In genomic region chr2:178525460-178525859, GRCh38 we compare ENCODE assay signal across 7 cellular contexts. TPM values are rescaled to one million over a fixed set of nuclear protein-coding genes. Genes with fewer than 3 reads are reported as not detected.
A peak's percentile ranks its signal among the peaks of the same experiment; 100 is the strongest.
DNase-seq lines count a peak whose midpoint lies in the region; ATAC-seq, FAIRE-seq and TF ChIP-seq lines count a peak whose summit lies in the region.
"Not testable (repeated sequence)": the region's sequence is repeated elsewhere in the genome, so short reads cannot be mapped to it uniquely, and the experiment has no call there.

No MANE protein-coding gene starts in this region.

- H3K4me3 Mint-ChIP-seq in activated CD4-positive, alpha-beta T cell treated with anti-CD3 and anti-CD28 coated beads, Interleukin-2, amount 10 ng/mL, durations not matched to agents 24 days and 14 days, result peak overlapping the region; percentile 39
- H3K4me3 Mint-ChIP-seq in activated T-helper 1 cell treated with anti-CD3 and anti-CD28 coated beads, Interleukin-12 subunit alpha, Interleukin-12 subunit beta, Interleukin-2, Interleukin-4 antibody, amounts not matched to agents 30 ng/mL and 10 ng/mL and 1 ng/mL, durations not matched to agents 14 hours and 24 hours and 36 hours, result peak overlapping the region; percentile 25
- H3K4me3 Mint-ChIP-seq in naive thymus-derived CD8-positive, alpha-beta T cell, result peak overlapping the region in 6 of 10 donors; percentile 1 to 55 (median 21)
- H3K4me3 Mint-ChIP-seq in neural progenitor cell, result peak overlapping the region; percentile 54
- H3K4me3 Mint-ChIP-seq in type B pancreatic cell, result peak overlapping the region; percentile 68

- H3K36me3 Mint-ChIP-seq in activated CD4-positive, alpha-beta T cell treated with anti-CD3 and anti-CD28 coated beads, Interleukin-2, amount 10 ng/mL, durations not matched to agents 24 days and 14 days (ENCODE audit: low read depth), result peaks cover 27% of the 10 kb centered on the region
- H3K36me3 Mint-ChIP-seq in activated T-helper 1 cell treated with anti-CD3 and anti-CD28 coated beads, Interleukin-12 subunit alpha, Interleukin-12 subunit beta, Interleukin-2, Interleukin-4 antibody, amounts not matched to agents 30 ng/mL and 10 ng/mL and 1 ng/mL, durations not matched to agents 14 hours and 24 hours and 36 hours (ENCODE audit: low read depth), result not testable (repeated sequence)
- peaks cover 5 to 33% (median 17%) of the 10 kb centered on the region in 3 donors for H3K36me3 Mint-ChIP-seq in naive thymus-derived CD8-positive, alpha-beta T cell
- H3K36me3 Mint-ChIP-seq in neural progenitor cell (peaks cover 12% of the 10 kb centered on the region), type B pancreatic cell (peaks cover 17% of the 10 kb centered on the region)

- not testable (repeated sequence) for ATAC-seq in K562; naive thymus-derived CD8-positive, alpha-beta T cell

- H3F3A ChIP-seq in neural progenitor cell (ENCODE audit: low read depth), result not testable (repeated sequence)

- BruUV-seq in K562 (replicated peaks; lab: Mats Ljungman, UMichigan), result not testable (repeated sequence)

- not testable (repeated sequence) for TF ChIP-seq RAD21 in K562 (CRISPR knock-in tag; conservative IDR thresholded peaks at IDR 0.05 in 1 of 2, IDR thresholded peaks at IDR 0.05 in 1 of 2)

- TF ChIP-seq EP300 in K562 (IDR thresholded peaks at IDR 0.05; ENCODE audit: low read length), result not testable (repeated sequence)

- not testable (repeated sequence) for H3K9me3 ChIP-seq in K562 (replicated peaks; ENCODE audit: control insufficient read depth, insufficient read depth, low read depth, low read length); neural progenitor cell (ENCODE audit: low read depth)

- H3K4me1 Mint-ChIP-seq in activated CD4-positive, alpha-beta T cell treated with anti-CD3 and anti-CD28 coated beads, Interleukin-2, amount 10 ng/mL, durations not matched to agents 24 days and 14 days, result peaks cover 43% of the 10 kb centered on the region
- peaks cover 53% of the 10 kb centered on the region for H3K4me1 Mint-ChIP-seq in activated T-helper 1 cell treated with anti-CD3 and anti-CD28 coated beads, Interleukin-12 subunit alpha, Interleukin-12 subunit beta, Interleukin-2, Interleukin-4 antibody, amounts not matched to agents 30 ng/mL and 10 ng/mL and 1 ng/mL, durations not matched to agents 14 hours and 24 hours and 36 hours (ENCODE audit: low read depth)
- H3K4me1 Mint-ChIP-seq in naive thymus-derived CD8-positive, alpha-beta T cell, result peaks cover 11 to 48% (median 42%) of the 10 kb centered on the region in 4 donors
- peaks cover 11% of the 10 kb centered on the region for H3K4me1 Mint-ChIP-seq in neural progenitor cell
- peaks cover 14% of the 10 kb centered on the region for H3K4me1 Mint-ChIP-seq in type B pancreatic cell (ENCODE audit: unreplicated experiment)

- not testable (repeated sequence) for H3K36me3 ChIP-seq in K562 (ENCODE audit: control insufficient read depth, insufficient read depth, low read length); neural progenitor cell

- not testable (repeated sequence) for H3K9me3 Mint-ChIP-seq in activated CD4-positive, alpha-beta T cell treated with anti-CD3 and anti-CD28 coated beads, Interleukin-2, amount 10 ng/mL, durations not matched to agents 24 days and 14 days; activated T-helper 1 cell treated with anti-CD3 and anti-CD28 coated beads, Interleukin-12 subunit alpha, Interleukin-12 subunit beta, Interleukin-2, Interleukin-4 antibody, amounts not matched to agents 30 ng/mL and 10 ng/mL and 1 ng/mL, durations not matched to agents 14 hours and 24 hours and 36 hours; neural progenitor cell; type B pancreatic cell
- H3K9me3 Mint-ChIP-seq in naive thymus-derived CD8-positive, alpha-beta T cell, result peaks cover 0 to 11% (median 0%) of the 10 kb centered on the region in 9 donors

- DNase-seq in NB4 (ENCODE audit: low read depth); activated CD4-positive, alpha-beta T cell treated with anti-CD3 and anti-CD28 coated beads, Interleukin-2, amount 10 ng/mL, durations not matched to agents 24 days and 14 days; activated T-helper 1 cell treated with anti-CD3 and anti-CD28 coated beads, Interleukin-12 subunit alpha, Interleukin-12 subunit beta, Interleukin-2, Interleukin-4 antibody, amounts not matched to agents 30 ng/mL and 10 ng/mL and 1 ng/mL, durations not matched to agents 14 hours and 24 hours and 36 hours (ENCODE audit: low spot score); K562 (ENCODE audit: extremely low read depth in 1 of 4, low spot score in 3 of 4); naive thymus-derived CD8-positive, alpha-beta T cell; neural progenitor cell (ENCODE audit: low spot score); type B pancreatic cell (ENCODE audit: extremely low spot score, unreplicated experiment): not testable (repeated sequence)

- FAIRE-seq in K562 (lab: Jason Lieb, UNC), result not testable (repeated sequence)

- 82% methylated on average over 1 of the region's 1 CpG for WGBS in K562 (ENCODE audit: insufficient coverage, low coverage, missing lambda C conversion rate)

- TF ChIP-seq POLR2A in NB4 (IDR thresholded peaks at IDR 0.05; ENCODE audit: extremely low read depth, insufficient read length); K562 (conservative IDR thresholded peaks at IDR 0.05): not testable (repeated sequence)

- not testable (repeated sequence) for H3K27me3 ChIP-seq in K562 (ENCODE audit: control insufficient read depth in 2 of 2, insufficient read depth in 2 of 2, low read length in 2 of 2); neural progenitor cell

- in situ Hi-C loops in K562 (cut with MboI), result not testable (repeated sequence)

- H3K4me3 ChIP-seq in NB4 (ENCODE audit: low read depth, low read length), result peak overlapping the region; percentile 17
- not testable (repeated sequence) for H3K4me3 ChIP-seq in K562, neural progenitor cell

- H3K27ac Mint-ChIP-seq in activated CD4-positive, alpha-beta T cell treated with anti-CD3 and anti-CD28 coated beads, Interleukin-2, amount 10 ng/mL, durations not matched to agents 24 days and 14 days; activated T-helper 1 cell treated with anti-CD3 and anti-CD28 coated beads, Interleukin-12 subunit alpha, Interleukin-12 subunit beta, Interleukin-2, Interleukin-4 antibody, amounts not matched to agents 30 ng/mL and 10 ng/mL and 1 ng/mL, durations not matched to agents 14 hours and 24 hours and 36 hours; neural progenitor cell; type B pancreatic cell: not testable (repeated sequence)
- H3K27ac Mint-ChIP-seq in naive thymus-derived CD8-positive, alpha-beta T cell, result peak overlapping the region in 6 of 10 donors; percentile 7 to 71 (median 38)

- not testable (repeated sequence) for H2AFZ ChIP-seq in K562 (ENCODE audit: low read depth, low read length); neural progenitor cell (replicated peaks)

- H3K4me1 ChIP-seq in K562 (replicated peaks in 1 of 2; ENCODE audit: control insufficient read depth in 2 of 2, insufficient read depth in 2 of 2, low read length in 2 of 2); neural progenitor cell: not testable (repeated sequence)

- POLR2A ChIA-PET in K562 (lab: Yijun Ruan, JAX), result interaction anchor here (0.6 kb wide), 1 partner anchor 9 kb away, joined by 3 read pairs; no protein-coding TSS in a partner anchor
- POLR2A ChIA-PET in naive thymus-derived CD8-positive, alpha-beta T cell (lab: Charles Lee), result not testable (repeated sequence)

- intact Hi-C loops in activated CD4-positive, alpha-beta T cell treated with anti-CD3 and anti-CD28 coated beads, Interleukin-2, amount 10 ng/mL, durations not matched to agents 24 days and 14 days (cut with micrococcal nuclease); activated T-helper 1 cell treated with anti-CD3 and anti-CD28 coated beads, Interleukin-12 subunit alpha, Interleukin-12 subunit beta, Interleukin-2, Interleukin-4 antibody, amounts not matched to agents 30 ng/mL and 10 ng/mL and 1 ng/mL, durations not matched to agents 14 hours and 24 hours and 36 hours (cut with micrococcal nuclease); K562 (cut with micrococcal nuclease): not testable (repeated sequence)

- not testable (repeated sequence) for TF ChIP-seq CTCF in NB4 (IDR thresholded peaks at IDR 0.05; ENCODE audit: low read depth, low read length); K562 (IDR thresholded peaks at IDR 0.05 in 2 of 3, conservative IDR thresholded peaks at IDR 0.05 in 1 of 3; ENCODE audit: insufficient read depth in 2 of 3, low read depth in 1 of 3, low read length in 3 of 3); neural progenitor cell (IDR thresholded peaks at IDR 0.05); type B pancreatic cell (conservative IDR thresholded peaks at IDR 0.05)

- H4K20me1 ChIP-seq in K562 (replicated peaks; ENCODE audit: control insufficient read depth, insufficient read depth, low read length), result not testable (repeated sequence)
- peaks cover 13% of the 10 kb centered on the region for H4K20me1 ChIP-seq in neural progenitor cell (ENCODE audit: low read depth)

- H3K27me3 Mint-ChIP-seq in activated CD4-positive, alpha-beta T cell treated with anti-CD3 and anti-CD28 coated beads, Interleukin-2, amount 10 ng/mL, durations not matched to agents 24 days and 14 days; activated T-helper 1 cell treated with anti-CD3 and anti-CD28 coated beads, Interleukin-12 subunit alpha, Interleukin-12 subunit beta, Interleukin-2, Interleukin-4 antibody, amounts not matched to agents 30 ng/mL and 10 ng/mL and 1 ng/mL, durations not matched to agents 14 hours and 24 hours and 36 hours (ENCODE audit: insufficient read depth); naive thymus-derived CD8-positive, alpha-beta T cell; neural progenitor cell (ENCODE audit: insufficient read depth, low read depth); type B pancreatic cell: not testable (repeated sequence)

- peaks cover 65% of the 10 kb centered on the region for H3K79me2 ChIP-seq in K562 (ENCODE audit: control insufficient read depth, insufficient read depth, low read length)
- peaks cover 71% of the 10 kb centered on the region for H3K79me2 ChIP-seq in neural progenitor cell (ENCODE audit: low read depth)

- not testable (repeated sequence) for H3K9ac ChIP-seq in K562 (ENCODE audit: insufficient read depth in 1 of 2, low read depth in 2 of 2, low read length in 2 of 2); neural progenitor cell

- not testable (repeated sequence) for H3K27ac ChIP-seq in K562 (ENCODE audit: extremely low read depth, low read depth, low read length); neural progenitor cell

- not testable (repeated sequence) for H3K4me2 ChIP-seq in K562 (ENCODE audit: insufficient read depth, low read length); neural progenitor cell

- CTCF ChIA-PET in K562 (lab: Yijun Ruan, JAX; ENCODE audit: low intra/inter-chr PET ratio), result not testable (repeated sequence)

- H3K9me1 ChIP-seq in K562 (ENCODE audit: control insufficient read depth, insufficient read depth, low read length), result not testable (repeated sequence)

RNA-seq across cellular contexts. Expression of gene PLEKHA3, which starts 45.2 kb away (rescaled TPM):
- total RNA-seq in activated CD4-positive, alpha-beta T cell treated with anti-CD3 and anti-CD28 coated beads, Interleukin-2, amount 10 ng/mL, durations not matched to agents 24 days and 14 days, result 28.0 and 35.4 TPM in 2 replicates
- 31.6 and 35.8 TPM in 2 replicates for total RNA-seq in activated T-helper 1 cell treated with anti-CD3 and anti-CD28 coated beads, Interleukin-12 subunit alpha, Interleukin-12 subunit beta, Interleukin-2, Interleukin-4 antibody, amounts not matched to agents 30 ng/mL and 10 ng/mL and 1 ng/mL, durations not matched to agents 14 hours and 24 hours and 36 hours
- 7.1 and 8.8 TPM in 2 replicates for total RNA-seq in K562 (2011; cell fraction: chromatin; rRNA removed; ENCODE audit: low replicate concordance)
- 2.8 and 2.9 TPM in 2 replicates for total RNA-seq in K562 (2011; cell fraction: nucleolus; rRNA removed)
- total RNA-seq in K562 (2011; cell fraction: nucleoplasm; rRNA removed), result 6.7 and 16.4 TPM in 2 replicates
- 6.4 and 6.9 TPM in 2 replicates for total RNA-seq in K562 (2014; rRNA removed)
- total RNA-seq in K562 (2014; rRNA removed; fragmentation: Illumina TruSeq; extraction: Trizol), result 11.7 and 18.5 TPM in 2 replicates
- 8.4 and 10.5 TPM in 2 replicates for total RNA-seq in K562 (2015; rRNA removed; fragmentation: Illumina TruSeq; extraction: Trizol)
- total RNA-seq in K562 (2021), result 19.6 and 23.4 TPM in 2 replicates
- polyA plus RNA-seq in K562 (2011; rRNA removed), result 14.9 and 21.8 TPM in 2 replicates
- polyA plus RNA-seq in K562 (2011; cell fraction: cytosol; rRNA removed), result 1.6 and 2.8 TPM in 2 replicates
- polyA plus RNA-seq in K562 (2011; cell fraction: nucleus; rRNA removed), result 3.7 and 7.0 TPM in 2 replicates
- polyA plus RNA-seq in K562 (2012), result 6.8 and 7.4 TPM in 2 replicates
- 6.8 and 8.8 TPM in 2 replicates for polyA plus RNA-seq in K562 (2014; fragmentation: Illumina TruSeq; extraction: Trizol)
- polyA plus RNA-seq in K562 (2014; fragmentation: Nextera tagmentation; extraction: Ambion mirVana), result 1 to 10 TPM; 2.3 to 2.6 TPM
- 9.7 and 12.0 TPM in 2 replicates for polyA plus RNA-seq in K562 (2014; rRNA removed)
- polyA minus RNA-seq in K562 (2011; rRNA and poly(A)+ RNA removed), result 15.1 and 15.8 TPM in 2 replicates
- polyA minus RNA-seq in K562 (2011; cell fraction: cytosol; rRNA and poly(A)+ RNA removed), result 5.8 and 11.0 TPM in 2 replicates
- polyA minus RNA-seq in K562 (2011; cell fraction: nucleus; rRNA and poly(A)+ RNA removed), result 5.9 and 7.7 TPM in 2 replicates
- total RNA-seq in naive thymus-derived CD8-positive, alpha-beta T cell, result 10 to 100 TPM; 39.5 to 40.6 TPM
- 10 to 100 TPM; 18.4 to 24.6 (median 24.4) TPM for polyA plus RNA-seq in naive thymus-derived CD8-positive, alpha-beta T cell
- 5.9 and 26.2 TPM in 2 replicates for total RNA-seq in neural progenitor cell (ENCODE audit: low replicate concordance)
- total RNA-seq in type B pancreatic cell (ENCODE audit: low replicate concordance), result 16.2 and 20.7 TPM in 2 replicates

RNA-seq across cellular contexts. Expression of gene FKBP7, which starts 47.1 kb away (rescaled TPM):
- 4.8 and 4.9 TPM in 2 replicates for total RNA-seq in activated CD4-positive, alpha-beta T cell treated with anti-CD3 and anti-CD28 coated beads, Interleukin-2, amount 10 ng/mL, durations not matched to agents 24 days and 14 days
- total RNA-seq in activated T-helper 1 cell treated with anti-CD3 and anti-CD28 coated beads, Interleukin-12 subunit alpha, Interleukin-12 subunit beta, Interleukin-2, Interleukin-4 antibody, amounts not matched to agents 30 ng/mL and 10 ng/mL and 1 ng/mL, durations not matched to agents 14 hours and 24 hours and 36 hours, result 2.9 and 4.5 TPM in 2 replicates
- 6.4 and 7.4 TPM in 2 replicates for total RNA-seq in K562 (2011; cell fraction: chromatin; rRNA removed; ENCODE audit: low replicate concordance)
- 5.1 and 7.3 TPM in 2 replicates for total RNA-seq in K562 (2011; cell fraction: nucleolus; rRNA removed)
- total RNA-seq in K562 (2011; cell fraction: nucleoplasm; rRNA removed), result 8.4 and 9.8 TPM in 2 replicates
- total RNA-seq in K562 (2014; rRNA removed) (9.5 and 15.9 TPM in 2 replicates), K562 (2014; rRNA removed; fragmentation: Illumina TruSeq; extraction: Trizol) (12.6 and 13.5 TPM in 2 replicates), K562 (2015; rRNA removed; fragmentation: Illumina TruSeq; extraction: Trizol) (12.0 and 14.7 TPM in 2 replicates), K562 (2021) (6.1 and 7.0 TPM in 2 replicates), neural progenitor cell (ENCODE audit: low replicate concordance) (28.1 and 47.0 TPM in 2 replicates), type B pancreatic cell (ENCODE audit: low replicate concordance) (7.2 and 34.1 TPM in 2 replicates)
- polyA plus RNA-seq in K562 (2011; rRNA removed) (16.8 and 19.2 TPM in 2 replicates), K562 (2014; fragmentation: Illumina TruSeq; extraction: Trizol) (17.4 and 19.9 TPM in 2 replicates), K562 (2014; fragmentation: Nextera tagmentation; extraction: Ambion mirVana) (10 to 100 TPM; 19.3 to 23.2 TPM), K562 (2014; rRNA removed) (19.0 and 22.7 TPM in 2 replicates)
- polyA plus RNA-seq in K562 (2011; cell fraction: cytosol; rRNA removed), result 4.2 and 7.4 TPM in 2 replicates
- polyA plus RNA-seq in K562 (2011; cell fraction: nucleus; rRNA removed), result 5.3 and 9.0 TPM in 2 replicates
- polyA plus RNA-seq in K562 (2012), result 7.0 and 9.1 TPM in 2 replicates
- polyA minus RNA-seq in K562 (2011; rRNA and poly(A)+ RNA removed), result 12.5 and 13.7 TPM in 2 replicates
- 4.0 and 4.6 TPM in 2 replicates for polyA minus RNA-seq in K562 (2011; cell fraction: cytosol; rRNA and poly(A)+ RNA removed)
- 5.4 and 7.9 TPM in 2 replicates for polyA minus RNA-seq in K562 (2011; cell fraction: nucleus; rRNA and poly(A)+ RNA removed)
- 1 to 10 TPM; 1.5 to 2.4 TPM for total RNA-seq in naive thymus-derived CD8-positive, alpha-beta T cell
- polyA plus RNA-seq in naive thymus-derived CD8-positive, alpha-beta T cell, result 1 to 10 TPM; 2.9 to 7.0 (median 3.9) TPM
